Comparison of ENCODE assay signal across 1 cellular context in genomic region chr13:27182844-27183497, GRCh38.
TF ChIP-seq lines count a peak whose summit lies in the region.

No MANE protein-coding gene starts in this region.

TF ChIP-seq in K562, 482 proteins besides CTCF, POLR2A, EP300 and RAD21 (continued from another document and continues in another):
- peak; percentile 44 for TF ChIP-seq RBFOX2 (IDR thresholded peaks at IDR 0.05; ENCODE audit: low read depth, low read length)
- peak; percentile 93 for TF ChIP-seq DPF2 (IDR thresholded peaks at IDR 0.05)
- TF ChIP-seq, protein P1, sequence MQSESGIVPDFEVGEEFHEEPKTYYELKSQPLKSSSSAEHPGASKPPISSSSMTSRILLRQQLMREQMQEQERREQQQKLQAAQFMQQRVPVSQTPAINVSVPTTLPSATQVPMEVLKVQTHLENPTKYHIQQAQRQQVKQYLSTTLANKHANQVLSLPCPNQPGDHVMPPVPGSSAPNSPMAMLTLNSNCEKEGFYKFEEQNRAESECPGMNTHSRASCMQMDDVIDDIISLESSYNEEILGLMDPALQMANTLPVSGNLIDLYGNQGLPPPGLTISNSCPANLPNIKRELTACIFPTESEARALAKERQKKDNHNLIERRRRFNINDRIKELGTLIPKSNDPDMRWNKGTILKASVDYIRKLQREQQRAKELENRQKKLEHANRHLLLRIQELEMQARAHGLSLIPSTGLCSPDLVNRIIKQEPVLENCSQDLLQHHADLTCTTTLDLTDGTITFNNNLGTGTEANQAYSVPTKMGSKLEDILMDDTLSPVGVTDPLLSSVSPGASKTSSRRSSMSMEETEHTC (IDR thresholded peaks at IDR 0.05) = no peak
- TF ChIP-seq BRD9 (IDR thresholded peaks at IDR 0.05; ENCODE audit: low read depth, partially characterized antibody) = no peak
- TF ChIP-seq NFE2 (IDR thresholded peaks at IDR 0.05; ENCODE audit: low read depth) = peak; percentile 89
- TF ChIP-seq CBFA2T3 (IDR thresholded peaks at IDR 0.05) = peak; percentile 74
- TF ChIP-seq PKNOX1 (IDR thresholded peaks at IDR 0.05) = peak; percentile 87
- 0 out of 2 replicates have a peak, but pooled peaks have one; percentile 21 for TF ChIP-seq SMAD4 (CRISPR knock-in tag; conservative IDR thresholded peaks at IDR 0.05)
- peak; percentile 94 for TF ChIP-seq JUN (IDR thresholded peaks at IDR 0.05; ENCODE audit: borderline replicate concordance, low read depth, low read length)
- no peak for TF ChIP-seq JUN (CRISPR knock-in tag; IDR thresholded peaks at IDR 0.05; ENCODE audit: borderline replicate concordance)
- peak; percentile 49; the same call in 1 of the 2 replicates for TF ChIP-seq SOX6 (IDR thresholded peaks at IDR 0.05)
- TF ChIP-seq ATF7 (IDR thresholded peaks at IDR 0.05) = peak; percentile 92
- peak; percentile 44; the same call in 1 of the 2 replicates for TF ChIP-seq LEF1 (IDR thresholded peaks at IDR 0.05)
- no peak for TF ChIP-seq LARP7 (IDR thresholded peaks at IDR 0.05)
- peak; percentile 95 for TF ChIP-seq FOSL1 (tag; conservative IDR thresholded peaks at IDR 0.05)
- TF ChIP-seq SMARCC2 (IDR thresholded peaks at IDR 0.05; ENCODE audit: low read depth) = peak; percentile 78
- peak; percentile 91 for TF ChIP-seq SMARCA4 (IDR thresholded peaks at IDR 0.05)
- TF ChIP-seq C11orf30 (IDR thresholded peaks at IDR 0.05; ENCODE audit: low read depth) = peak; percentile 93
- 0 out of 4 replicates have a peak, but pooled peaks of 1 of the 2 experiments have one; percentile 20 for TF ChIP-seq KDM1A (IDR thresholded peaks at IDR 0.05)
- no peak for TF ChIP-seq NR2C2 (CRISPR knock-in tag; IDR thresholded peaks at IDR 0.05)
- peak; percentile 88 for TF ChIP-seq NR2C2 (tag; IDR thresholded peaks at IDR 0.05)
- TF ChIP-seq FOS (IDR thresholded peaks at IDR 0.05; ENCODE audit: extremely low read depth, insufficient read length) = peak; percentile 31
- TF ChIP-seq ZBTB2 (IDR thresholded peaks at IDR 0.05) = peak; percentile 59; the same call in 1 of the 2 replicates
- TF ChIP-seq MAFK (IDR thresholded peaks at IDR 0.05; ENCODE audit: low read length) = peak; percentile 78
- TF ChIP-seq ZNF174 (CRISPR knock-in tag; IDR thresholded peaks at IDR 0.05) = no peak
- peak; percentile 30; the same call in 1 of the 2 replicates for TF ChIP-seq PHF8 (IDR thresholded peaks at IDR 0.05; ENCODE audit: borderline replicate concordance, low read length)
- no peak for TF ChIP-seq RUNX1 (IDR thresholded peaks at IDR 0.05; ENCODE audit: low read depth)
- peak; percentile 57 for TF ChIP-seq CREM (IDR thresholded peaks at IDR 0.05; ENCODE audit: low read depth)
- TF ChIP-seq, protein P2, sequence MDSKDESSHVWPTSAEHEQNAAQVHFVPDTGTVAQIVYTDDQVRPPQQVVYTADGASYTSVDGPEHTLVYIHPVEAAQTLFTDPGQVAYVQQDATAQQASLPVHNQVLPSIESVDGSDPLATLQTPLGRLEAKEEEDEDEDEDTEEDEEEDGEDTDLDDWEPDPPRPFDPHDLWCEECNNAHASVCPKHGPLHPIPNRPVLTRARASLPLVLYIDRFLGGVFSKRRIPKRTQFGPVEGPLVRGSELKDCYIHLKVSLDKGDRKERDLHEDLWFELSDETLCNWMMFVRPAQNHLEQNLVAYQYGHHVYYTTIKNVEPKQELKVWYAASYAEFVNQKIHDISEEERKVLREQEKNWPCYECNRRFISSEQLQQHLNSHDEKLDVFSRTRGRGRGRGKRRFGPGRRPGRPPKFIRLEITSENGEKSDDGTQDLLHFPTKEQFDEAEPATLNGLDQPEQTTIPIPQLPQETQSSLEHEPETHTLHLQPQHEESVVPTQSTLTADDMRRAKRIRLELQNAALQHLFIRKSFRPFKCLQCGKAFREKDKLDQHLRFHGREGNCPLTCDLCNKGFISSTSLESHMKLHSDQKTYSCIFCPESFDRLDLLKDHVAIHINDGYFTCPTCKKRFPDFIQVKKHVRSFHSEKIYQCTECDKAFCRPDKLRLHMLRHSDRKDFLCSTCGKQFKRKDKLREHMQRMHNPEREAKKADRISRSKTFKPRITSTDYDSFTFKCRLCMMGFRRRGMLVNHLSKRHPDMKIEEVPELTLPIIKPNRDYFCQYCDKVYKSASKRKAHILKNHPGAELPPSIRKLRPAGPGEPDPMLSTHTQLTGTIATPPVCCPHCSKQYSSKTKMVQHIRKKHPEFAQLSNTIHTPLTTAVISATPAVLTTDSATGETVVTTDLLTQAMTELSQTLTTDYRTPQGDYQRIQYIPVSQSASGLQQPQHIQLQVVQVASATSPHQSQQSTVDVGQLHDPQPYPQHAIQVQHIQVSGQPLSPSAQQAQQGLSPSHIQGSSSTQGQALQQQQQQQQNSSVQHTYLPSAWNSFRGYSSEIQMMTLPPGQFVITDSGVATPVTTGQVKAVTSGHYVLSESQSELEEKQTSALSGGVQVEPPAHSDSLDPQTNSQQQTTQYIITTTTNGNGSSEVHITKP (IDR thresholded peaks at IDR 0.05; ENCODE audit: partially characterized antibody) = peak; percentile 84
- TF ChIP-seq MAFF (IDR thresholded peaks at IDR 0.05; ENCODE audit: low read length) = peak; percentile 76; the same call in 1 of the 2 replicates
- TF ChIP-seq ZNF280A (IDR thresholded peaks at IDR 0.05; ENCODE audit: low read depth, partially characterized antibody) = no peak
- TF ChIP-seq NFRKB (IDR thresholded peaks at IDR 0.05; ENCODE audit: low read depth) = peak; percentile 28; the same call in 1 of the 2 replicates
- TF ChIP-seq ZNF24 (IDR thresholded peaks at IDR 0.05) = peak; percentile 79
- no peak for TF ChIP-seq ZBTB8A (IDR thresholded peaks at IDR 0.05; ENCODE audit: partially characterized antibody)
- 0 out of 2 replicates have a peak, but pooled peaks have one; percentile 27 for TF ChIP-seq MGA (IDR thresholded peaks at IDR 0.05)
- TF ChIP-seq HEY1 (CRISPR knock-in tag; IDR thresholded peaks at IDR 0.05; ENCODE audit: borderline replicate concordance) = no peak
- TF ChIP-seq NUFIP1 (IDR thresholded peaks at IDR 0.05; ENCODE audit: partially characterized antibody) = no peak
- no peak for TF ChIP-seq OTX1 (CRISPR knock-in tag; IDR thresholded peaks at IDR 0.05)
- peak; percentile 79; the same call in 1 of the 2 replicates for TF ChIP-seq ZNF263 (CRISPR knock-in tag; IDR thresholded peaks at IDR 0.05; ENCODE audit: borderline replicate concordance)
